ENCODE assay signal across 13 cellular contexts in the genomic region with DNA sequence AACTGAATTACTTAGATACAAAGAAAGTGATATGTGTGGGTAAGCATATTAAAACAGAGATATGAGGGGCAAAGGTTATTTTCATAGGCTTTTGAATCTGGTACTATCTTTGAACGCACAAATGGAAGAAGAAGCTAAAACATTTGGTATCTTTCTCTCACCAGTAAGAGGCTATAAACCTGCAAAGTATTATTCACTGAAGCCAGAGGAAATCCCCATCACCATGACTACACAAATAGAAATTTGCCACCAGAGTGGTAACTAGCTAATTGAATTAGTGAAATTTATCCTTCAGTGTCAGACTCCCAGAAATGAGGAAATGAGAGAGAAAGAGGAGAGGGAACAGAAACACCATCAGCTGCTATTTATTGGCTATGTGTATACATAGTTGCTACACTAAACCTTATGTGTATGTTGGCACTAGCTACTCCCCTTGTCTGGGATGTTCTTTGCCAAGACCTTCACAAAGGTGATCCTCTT.
A peak's percentile ranks its signal among the peaks of the same experiment; 100 is the strongest.
DNase-seq lines count a peak whose midpoint lies in the region; ATAC-seq and TF ChIP-seq lines count a peak whose summit lies in the region.
"Had no signal": no experiment of that assay in that cellular context is flagged by ENCODE, and none has a peak within 500 bp of the region (broad histone marks: within the 10 kb centered on the region; RNA-seq: fewer than 3 reads in every experiment).

No MANE protein-coding gene starts in this region.

- no peak overlapping the region for H3K27ac ChIP-seq in heart right ventricle
- H3K27ac ChIP-seq: thoracic aorta had no signal

- H3K4me3 ChIP-seq in heart right ventricle = no peak overlapping the region
- H3K4me3 ChIP-seq: thoracic aorta had no signal

- no peaks in the 10 kb centered on the region for H3K27me3 ChIP-seq in heart right ventricle

- no peaks in the 10 kb centered on the region for H3K36me3 ChIP-seq in heart right ventricle
- H3K36me3 ChIP-seq: thoracic aorta had no signal

- CTCF ChIA-PET in HEK293T (lab: Yijun Ruan, JAX) = no interaction called here

- TF ChIP-seq CTCF in GM13977 (IDR thresholded peaks at IDR 0.05; ENCODE audit: extremely low read depth, insufficient read depth, missing control alignments) (no peak), heart right ventricle (IDR thresholded peaks at IDR 0.05) (no peak)

- H3K27me3 Mint-ChIP-seq in T-helper 17 cell = no peaks in the 10 kb centered on the region
- H3K27me3 Mint-ChIP-seq: activated naive CD4-positive, alpha-beta T cell treated with anti-CD3 and anti-CD28 coated beads, Interleukin-2, amount 50 U/mL, for 24 hours had no signal

- H3K4me3 Mint-ChIP-seq in T-helper 17 cell = no peak overlapping the region
- H3K4me3 Mint-ChIP-seq: activated naive CD4-positive, alpha-beta T cell treated with anti-CD3 and anti-CD28 coated beads, Interleukin-2, amount 50 U/mL, for 24 hours; CD4-positive, CD25-positive, alpha-beta regulatory T cell had no signal

- no peak overlapping the region for H3K27ac Mint-ChIP-seq in T-helper 17 cell
- H3K27ac Mint-ChIP-seq: activated naive CD4-positive, alpha-beta T cell treated with anti-CD3 and anti-CD28 coated beads, Interleukin-2, amount 50 U/mL, for 24 hours; CD4-positive, CD25-positive, alpha-beta regulatory T cell had no signal

- 64 to 68% methylated on average over 1 of the region's 1 CpG for WGBS in heart right ventricle, 2 donors

- POLR2A ChIA-PET in HEK293T (lab: Yijun Ruan, JAX) = no interaction called here

- H3K36me3 Mint-ChIP-seq in T-helper 17 cell (ENCODE audit: low read depth) = no peaks in the 10 kb centered on the region
- H3K36me3 Mint-ChIP-seq: activated naive CD4-positive, alpha-beta T cell treated with anti-CD3 and anti-CD28 coated beads, Interleukin-2, amount 50 U/mL, for 24 hours; CD4-positive, CD25-positive, alpha-beta regulatory T cell had no signal

- intact Hi-C loops in heart right ventricle (cut with DNase I) = no loop called here

- H3K4me1 ChIP-seq in heart right ventricle = no peaks in the 10 kb centered on the region

- ATAC-seq in GM21367 (IDR thresholded peaks at IDR 0.05; ENCODE audit: unreplicated experiment) = peak; percentile 96
- peak; percentile 95 for ATAC-seq in HG03103 (IDR thresholded peaks at IDR 0.05; ENCODE audit: low read depth, unreplicated experiment)
- peak; percentile 54 for ATAC-seq in T-helper 17 cell
- no peak for ATAC-seq in heart right ventricle
- ATAC-seq: left lobe of liver had no signal

- in situ Hi-C loops in GM13977 (cut with MboI; ENCODE audit: low pct_unique_long_range_greater_than_20kb, low sequenced_read_pairs, unreplicated experiment) = no loop called here

- no peaks in the 10 kb centered on the region for H3K4me1 Mint-ChIP-seq in T-helper 17 cell
- H3K4me1 Mint-ChIP-seq: activated naive CD4-positive, alpha-beta T cell treated with anti-CD3 and anti-CD28 coated beads, Interleukin-2, amount 50 U/mL, for 24 hours; CD4-positive, CD25-positive, alpha-beta regulatory T cell had no signal

- H3K9me3 ChIP-seq in T-helper 17 cell (ENCODE audit: control insufficient read depth, low read length, poor library complexity, severe bottlenecking) = no peaks in the 10 kb centered on the region
- H3K9me3 ChIP-seq in heart right ventricle = no peaks in the 10 kb centered on the region
- H3K9me3 ChIP-seq: thoracic aorta had no signal

- peak; percentile 62 for DNase-seq in GM13977 (ENCODE audit: low spot score)
- no peak for DNase-seq in T-helper 17 cell
- DNase-seq in NCI-H345 (lab: John Stamatoyannopoulos, UW) = no peak
- DNase-seq in heart right ventricle = no peak
- DNase-seq in mesenteric fat pad (ENCODE audit: low spot score) = no peak
- no peak for DNase-seq in HEK293T (ENCODE audit: extremely low spot score)
- DNase-seq: CD4-positive, CD25-positive, alpha-beta regulatory T cell; T-helper 9 cell had no signal

TF ChIP-seq in HEK293T, 16 proteins besides CTCF, POLR2A, EP300 and RAD21:
- TF ChIP-seq PKNOX1 (IDR thresholded peaks at IDR 0.05) (no peak), FOXA1 (IDR thresholded peaks at IDR 0.05) (no peak), HDGF (IDR thresholded peaks at IDR 0.05; ENCODE audit: borderline replicate concordance) (no peak), TARDBP (IDR thresholded peaks at IDR 0.05) (no peak), LEF1 (IDR thresholded peaks at IDR 0.05; ENCODE audit: borderline replicate concordance) (no peak), ARNT (IDR thresholded peaks at IDR 0.05) (no peak), SP1 (IDR thresholded peaks at IDR 0.05) (no peak), ELF4 (IDR thresholded peaks at IDR 0.05) (no peak), NFRKB (IDR thresholded peaks at IDR 0.05) (no peak), L3MBTL2 (conservative IDR thresholded peaks at IDR 0.05) (no peak), SUZ12 (IDR thresholded peaks at IDR 0.05) (no peak), ZNF384 (IDR thresholded peaks at IDR 0.05) (no peak), BHLHE40 (IDR thresholded peaks at IDR 0.05; ENCODE audit: borderline replicate concordance) (no peak), FOXM1 (IDR thresholded peaks at IDR 0.05; ENCODE audit: borderline replicate concordance) (no peak), CTBP1 (IDR thresholded peaks at IDR 0.05; ENCODE audit: borderline replicate concordance) (no peak), FOXK2 (IDR thresholded peaks at IDR 0.05) (no peak)

Comparison
In these comparisons a context has a peak if more than half of its experiments do, and no peak if none do; other contexts are left out.
1. ATAC-seq: peak in GM21367 (single experiment), HG03103 (single experiment) and T-helper 17 cell (single experiment); none in heart right ventricle (0 of 8).